ENCODE assay signal across 9 cellular contexts in the genomic region with DNA sequence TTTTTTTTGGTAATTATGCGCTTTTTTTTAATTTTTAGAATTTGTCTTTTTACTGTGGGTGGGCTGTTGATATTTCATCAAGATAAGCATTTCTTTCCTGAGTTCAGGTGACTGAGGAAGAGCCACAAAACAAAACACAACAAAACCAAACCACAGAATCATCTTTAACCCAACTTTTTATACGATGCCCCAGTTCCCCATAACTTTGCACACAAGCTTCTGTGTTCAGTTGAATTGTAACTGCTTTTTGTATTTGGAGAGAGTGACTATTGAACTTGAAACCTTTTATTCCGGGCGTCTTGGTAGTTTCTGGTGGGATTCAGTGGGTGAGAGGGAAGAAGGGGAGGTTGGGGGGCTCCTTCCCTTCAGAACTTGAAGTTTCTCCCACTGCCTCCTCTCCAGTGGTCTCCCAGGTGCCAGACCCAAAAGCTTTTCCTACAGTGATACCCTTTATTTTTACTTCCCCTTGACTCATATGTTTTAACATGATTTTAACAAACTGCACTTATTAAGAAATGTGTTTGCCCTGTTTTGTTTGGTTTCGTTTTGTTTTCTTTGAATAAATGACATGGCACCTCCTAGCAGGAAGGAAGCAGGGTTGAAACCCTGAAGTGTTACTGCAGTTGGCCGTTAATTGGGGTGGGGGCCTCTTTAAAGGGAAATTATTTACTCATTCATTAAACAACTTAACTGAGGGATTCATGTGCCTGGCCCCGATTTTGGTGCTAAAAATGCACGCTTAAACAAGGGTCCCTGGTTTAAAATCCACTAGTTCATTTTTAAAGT. TPM values are rescaled to one million over a fixed set of nuclear protein-coding genes. Genes with fewer than 3 reads are reported as not detected.
A peak's percentile ranks its signal among the peaks of the same experiment; 100 is the strongest.
DNase-seq lines count a peak whose midpoint lies in the region; ATAC-seq and TF ChIP-seq lines count a peak whose summit lies in the region.
"Had no signal": no experiment of that assay in that cellular context is flagged by ENCODE, and none has a peak within 500 bp of the region (broad histone marks: within the 10 kb centered on the region; RNA-seq: fewer than 3 reads in every experiment).

No MANE protein-coding gene starts in this region.

- no peaks in the 10 kb centered on the region for H3K27me3 ChIP-seq in CD8-positive, alpha-beta T cell (ENCODE audit: insufficient read depth, low read length)
- H3K27me3 ChIP-seq in OCI-LY3 (ENCODE audit: low read depth, low read length), result no peaks in the 10 kb centered on the region

- intact Hi-C loops in CD8-positive, alpha-beta T cell (cut with DNase I, micrococcal nuclease), result loop anchor here (5.0 to 10.0 kb wide), 2 partner anchors 162 to 180 kb away; no protein-coding TSS in a partner anchor
- intact Hi-C loops in posterior vena cava (cut with DNase I), result loop anchor here in 1 of 2 donors (5.0 kb wide), 1 partner anchor 40 kb away; no protein-coding TSS in a partner anchor

- H3K9me3 ChIP-seq in CD8-positive, alpha-beta T cell (ENCODE audit: low read length), result no peaks in the 10 kb centered on the region
- no peaks in the 10 kb centered on the region for H3K9me3 ChIP-seq in OCI-LY3 (ENCODE audit: insufficient read depth, low read length)
- H3K9me3 ChIP-seq: thoracic aorta had no signal

- H3K4me3 Mint-ChIP-seq in CD8-positive, alpha-beta T cell, result peak overlapping the region; percentile 97

- no peak overlapping the region; the same call in 1 of the 2 replicates for H3K9ac ChIP-seq in OCI-LY3 (ENCODE audit: low read length)

- POLR2A ChIA-PET in CD8-positive, alpha-beta T cell (lab: Charles Lee), result interaction anchor here (0.7 to 7.0 kb wide), 10 partner anchors 13 to 644 kb away, joined by 3 to 126 read pairs (median 3); partner anchors contain the start of gene HNRNPUL1

- H2AFZ ChIP-seq in OCI-LY3 (ENCODE audit: low read depth, low read length), result no peak overlapping the region

- H3K4me1 Mint-ChIP-seq in CD8-positive, alpha-beta T cell (ENCODE audit: low read depth), result peaks cover 88% of the 10 kb centered on the region

- TF ChIP-seq CTCF in CD8-positive, alpha-beta T cell (IDR thresholded peaks at IDR 0.05), result no peak
- no peak for TF ChIP-seq CTCF in OCI-LY3 (IDR thresholded peaks at IDR 0.05; ENCODE audit: low read depth, low read length)

- H3K4me3 ChIP-seq in CD8-positive, alpha-beta T cell (ENCODE audit: low read depth, low read length), result peak overlapping the region; percentile 33
- no peak overlapping the region for H3K4me3 ChIP-seq in OCI-LY3 (ENCODE audit: low read length)
- H3K4me3 ChIP-seq: thoracic aorta had no signal

- peaks cover 62% of the 10 kb centered on the region for H3K36me3 Mint-ChIP-seq in CD8-positive, alpha-beta T cell

- H3K79me2 ChIP-seq in OCI-LY3 (ENCODE audit: low read length), result peaks cover 24% of the 10 kb centered on the region

- no peak overlapping the region for H3K4me2 ChIP-seq in OCI-LY3 (ENCODE audit: low read length)

- no peak for ATAC-seq in CD8-positive, alpha-beta T cell
- no peak for ATAC-seq in GM21528 (IDR thresholded peaks at IDR 0.05; ENCODE audit: low FRiP score, unreplicated experiment)
- no peak for ATAC-seq in HG02840 (IDR thresholded peaks at IDR 0.05; ENCODE audit: low FRiP score, unreplicated experiment)

- peak overlapping the region; percentile 88 for H3K27ac ChIP-seq in CD8-positive, alpha-beta T cell (ENCODE audit: low read depth, low read length)
- H3K27ac ChIP-seq in OCI-LY3 (ENCODE audit: low read length), result peak overlapping the region; percentile 84
- peak overlapping the region; percentile 93 for H3K27ac ChIP-seq in cingulate gyrus (ENCODE audit: low read depth, low read length)

- peak overlapping the region; percentile 98 for H3K27ac Mint-ChIP-seq in CD8-positive, alpha-beta T cell

- peaks cover 27% of the 10 kb centered on the region for H3K36me3 ChIP-seq in CD8-positive, alpha-beta T cell (ENCODE audit: insufficient read depth, low read length)
- H3K36me3 ChIP-seq in OCI-LY3 (replicated peaks; ENCODE audit: low read depth, low read length), result peaks cover 56% of the 10 kb centered on the region

- H3K9me3 Mint-ChIP-seq in CD8-positive, alpha-beta T cell, result no peaks in the 10 kb centered on the region

- CTCF ChIA-PET in CD8-positive, alpha-beta T cell (lab: Charles Lee), result interaction anchor here (0.8 to 9.7 kb wide), 20 partner anchors 9 to 181 kb away, joined by 3 to 105 read pairs (median 8); partner anchors contain the start of genes DMAC2, HNRNPUL1 and TGFB1

- peaks cover 87% of the 10 kb centered on the region for H3K4me1 ChIP-seq in CD8-positive, alpha-beta T cell (ENCODE audit: insufficient read depth, low read length)
- peaks cover 28% of the 10 kb centered on the region for H3K4me1 ChIP-seq in OCI-LY3 (ENCODE audit: low read length)

- H3K27me3 Mint-ChIP-seq in CD8-positive, alpha-beta T cell (ENCODE audit: low read depth), result no peaks in the 10 kb centered on the region

- H4K20me1 ChIP-seq in OCI-LY3 (ENCODE audit: insufficient read depth, low read length), result no peaks in the 10 kb centered on the region

- DNase-seq in CD8-positive, alpha-beta T cell, result no peak
- peak; percentile 36 for DNase-seq in posterior vena cava (ENCODE audit: low spot score)
- DNase-seq in NCI-H1436 treated with DMSO at 0.1 percent for 48 hours (lab: John Stamatoyannopoulos, UW), result no peak
- DNase-seq in globus pallidus (ENCODE audit: low spot score), result no peak

RNA-seq across cellular contexts. Expression of gene CCDC97, which starts 2.7 kb away (rescaled TPM):
- 10 to 100 TPM; 32.0 to 33.5 TPM for total RNA-seq in CD8-positive, alpha-beta T cell
- 10 to 100 TPM; 17.5 to 23.9 TPM for total RNA-seq in posterior vena cava

RNA-seq across cellular contexts. Expression of gene HNRNPUL1, which starts 43.1 kb away (rescaled TPM):
- 100 to 1,000 TPM; 416 to 448 TPM for total RNA-seq in CD8-positive, alpha-beta T cell
- 100 to 1,000 TPM; 150 to 157 TPM for total RNA-seq in posterior vena cava

RNA-seq across cellular contexts. Expression of gene TGFB1, which starts 46.4 kb away (rescaled TPM):
- total RNA-seq in CD8-positive, alpha-beta T cell, result 100 to 1,000 TPM; 652 to 710 TPM
- 10 to 100 TPM; 43.8 to 61.5 TPM for total RNA-seq in posterior vena cava

RNA-seq across cellular contexts. Expression of gene B9D2, which starts 56.7 kb away (rescaled TPM):
- 10 to 100 TPM; 19.6 to 25.9 TPM for total RNA-seq in CD8-positive, alpha-beta T cell
- 1 to 10 TPM; 3.7 to 4.2 TPM for total RNA-seq in posterior vena cava

Comparison
In these comparisons a context has a peak if more than half of its experiments do, and no peak if none do; other contexts are left out.
1. RNA of gene TGFB1, which starts 46.4 kb away (total RNA-seq): 652 to 710 TPM in CD8-positive, alpha-beta T cell; 43.8 to 61.5 TPM in posterior vena cava; every median in the first group is over 10 times any median in the second.
2. Peak in every context shown above with its lines, with median percentiles within 50 percentile points of each other: H3K27ac ChIP-seq.